6 cellular contexts compared by ENCODE assay signal in genomic region chr1:143989719-143990118, GRCh38. TPM values are rescaled to one million over a fixed set of nuclear protein-coding genes. Genes with fewer than 3 reads are reported as not detected.
DNase-seq lines count a peak whose midpoint lies in the region; ATAC-seq, FAIRE-seq and TF ChIP-seq lines count a peak whose summit lies in the region.
"Not testable (repeated sequence)": the region's sequence is repeated elsewhere in the genome, so short reads cannot be mapped to it uniquely, and the experiment has no call there.
"Had no signal": no experiment of that assay in that cellular context is flagged by ENCODE, and none has a peak within 500 bp of the region (broad histone marks: within the 10 kb centered on the region; RNA-seq: fewer than 3 reads in every experiment).

No MANE protein-coding gene starts in this region.

- H3K4me3 ChIP-seq in left lung, lung, pancreas: not testable (repeated sequence)

- not testable (repeated sequence) for H3K27ac ChIP-seq in left lung; lung (ENCODE audit: low read depth in 1 of 2, low read length in 1 of 2); pancreas

- ATAC-seq in Right ventricle myocardium inferior, result peak; percentile 66
- peak; percentile 82 for ATAC-seq in left ventricle myocardium superior
- ATAC-seq in left lung, result peak; percentile 65
- peak; percentile 48 for ATAC-seq in lung (ENCODE audit: insufficient read depth, low FRiP score)
- peak in 3 of 4 donors; percentile 18 to 24 (median 20) for ATAC-seq in pancreas

- not testable (repeated sequence) for H3K36me3 ChIP-seq in left lung; lung (ENCODE audit: control insufficient read depth in 2 of 2, insufficient read depth in 2 of 2, low read length in 2 of 2); pancreas

- WGBS in lung, 2 donors, result no CpG with 5 or more reads among the region's 1 CpG
- WGBS in pancreas, 2 donors, result no CpG with 5 or more reads among the region's 1 CpG

- intact Hi-C loops in Right ventricle myocardium inferior (cut with DNase I); left ventricle myocardium superior (cut with micrococcal nuclease); left lung (cut with DNase I); pancreas (cut with DNase I): not testable (repeated sequence)

- not testable (repeated sequence) for DNase-seq in Right ventricle myocardium inferior (ENCODE audit: missing footprints); left ventricle myocardium superior; left lung; lung (ENCODE audit: low spot score); pancreas

- not testable (repeated sequence) for TF ChIP-seq CTCF in left lung (IDR thresholded peaks at IDR 0.05); lung (IDR thresholded peaks at IDR 0.05; ENCODE audit: control extremely low read depth, extremely low read depth); pancreas (IDR thresholded peaks at IDR 0.05)

- H3K9me3 ChIP-seq in left lung; lung (ENCODE audit: control insufficient read depth in 2 of 2, insufficient read depth in 1 of 2, low read length in 1 of 2); pancreas: not testable (repeated sequence)

- not testable (repeated sequence) for H3K27me3 ChIP-seq in left lung; lung (ENCODE audit: control insufficient read depth, insufficient read depth); pancreas

- not testable (repeated sequence) for H3K4me1 ChIP-seq in left lung; lung (ENCODE audit: control insufficient read depth in 2 of 2, insufficient read depth in 2 of 2, low read length in 2 of 2); pancreas

- FAIRE-seq in pancreas (lab: Jason Lieb, UNC), result not testable (repeated sequence)

RNA-seq across cellular contexts. Expression of gene FAM72C, which starts 17.9 kb away (rescaled TPM):
- total RNA-seq in Right ventricle myocardium inferior (0.14 TPM), left ventricle myocardium superior (not detected), left lung (under 1 TPM; 0.18 to 0.70 TPM), lung (1 to 10 TPM in 1 of 2 donors, under 1 TPM in 1; 0.09 to 1.5 TPM), pancreas (under 1 TPM in 3 of 6 donors, not detected in 3; 0.06 to 0.16 (median 0.09) TPM)
- polyA plus RNA-seq in lung (under 1 TPM; 0.28 to 0.39 TPM), pancreas (not detected)
- polyA plus RNA-seq: CD4-positive, alpha-beta memory T cell had no signal

Comparison
In these comparisons a context has a peak if more than half of its experiments do, and no peak if none do; other contexts are left out.
1. ATAC-seq: peak in every context shown above with its lines; median percentile 82 in left ventricle myocardium superior; 66 in Right ventricle myocardium inferior; 65 in left lung; 48 in lung; 20 in pancreas.